ENCODE assay signal across 11 cellular contexts in the genomic region with DNA sequence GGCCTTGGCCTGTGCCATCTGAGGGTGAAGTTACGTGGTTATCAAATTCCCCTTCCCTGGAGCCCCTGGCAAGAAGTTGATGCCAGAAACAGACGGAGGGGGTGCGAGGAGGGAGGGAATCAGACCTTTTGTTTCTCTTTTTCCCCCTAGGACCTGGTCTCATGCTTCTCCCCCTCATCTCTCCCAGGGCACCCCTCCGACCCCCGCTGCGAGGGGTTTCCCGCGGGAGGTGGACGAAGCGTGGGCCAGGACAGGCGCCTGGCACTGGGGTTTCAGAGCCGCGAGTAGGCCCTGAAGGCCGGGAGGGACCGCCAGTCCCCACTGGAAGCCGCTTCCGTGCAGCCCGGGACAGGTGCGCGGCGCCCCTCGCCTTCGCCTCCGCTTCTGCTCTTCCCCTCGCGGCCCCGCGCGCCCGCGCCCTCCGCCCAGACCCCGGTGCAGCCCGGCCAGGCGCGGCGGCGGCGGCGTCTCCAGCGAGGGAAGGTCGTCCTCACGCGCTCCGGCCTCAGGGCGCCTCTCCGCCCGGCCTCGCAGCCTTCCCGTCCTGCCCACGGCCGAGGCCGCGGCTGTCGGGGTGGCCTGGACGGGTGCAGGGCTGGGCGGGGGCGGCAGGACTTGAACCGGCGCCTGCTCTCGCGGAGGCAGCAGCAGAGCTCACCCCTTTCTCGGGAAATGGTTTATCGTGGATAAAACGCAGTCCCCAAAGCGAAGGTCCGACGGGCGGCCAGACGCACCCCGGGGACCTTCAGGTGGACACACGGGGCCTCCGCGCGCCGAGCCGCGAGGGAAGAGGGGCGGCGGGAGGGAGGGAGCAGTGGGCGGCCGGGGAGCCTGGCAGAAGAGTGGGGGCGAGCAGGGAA. TPM values are rescaled to one million over a fixed set of nuclear protein-coding genes. Genes with fewer than 3 reads are reported as not detected.
A peak's percentile ranks its signal among the peaks of the same experiment; 100 is the strongest.
DNase-seq lines count a peak whose midpoint lies in the region; ATAC-seq and TF ChIP-seq lines count a peak whose summit lies in the region.
"Had no signal": no experiment of that assay in that cellular context is flagged by ENCODE, and none has a peak within 500 bp of the region (broad histone marks: within the 10 kb centered on the region; RNA-seq: fewer than 3 reads in every experiment).

No MANE protein-coding gene starts in this region.

- peak overlapping the region; percentile 42 to 58 for H3K4me3 Mint-ChIP-seq in stimulated activated naive CD8-positive, alpha-beta T cell treated with anti-CD3 and anti-CD28 coated beads, Interleukin-15, amount 100 ng/mL, for 72 hours
- H3K4me3 Mint-ChIP-seq: activated B cell treated with CpG ODN at 0.5 μM for 24 hours had no signal

- WGBS in right lobe of liver (ENCODE audit: insufficient coverage, low coverage, low lambda C conversion rate, missing lambda C conversion rate), result 1% methylated on average over 18 of the region's 83 CpGs

- peak; percentile 67 to 84 (median 70) for ATAC-seq in right lobe of liver
- peak; percentile 64 for ATAC-seq in stimulated activated naive CD8-positive, alpha-beta T cell treated with anti-CD3 and anti-CD28 coated beads, Interleukin-15, amount 100 ng/mL, for 72 hours

- no peaks in the 10 kb centered on the region for H3K36me3 ChIP-seq in right lobe of liver

- peak; percentile 7 for TF ChIP-seq POLR2A in right lobe of liver (IDR thresholded peaks at IDR 0.05)

- peaks cover 0 to 5% (median 0%) of the 10 kb centered on the region in 4 donors for H3K4me1 ChIP-seq in right lobe of liver

- no peak for DNase-seq in RWPE1 (ENCODE audit: low spot score)
- DNase-seq in coronary artery (ENCODE audit: low spot score), result no peak
- no peak for DNase-seq in right lobe of liver
- no peak for DNase-seq in stimulated activated naive CD8-positive, alpha-beta T cell treated with anti-CD3 and anti-CD28 coated beads, Interleukin-15, amount 100 ng/mL, for 72 hours
- DNase-seq in H4 (ENCODE audit: low spot score), result no peak
- no peak for DNase-seq in globus pallidus (ENCODE audit: low spot score)
- DNase-seq in HT-29 (ENCODE audit: low spot score), result no peak
- DNase-seq: activated B cell treated with CpG ODN at 0.5 μM for 24 hours; GF-D8; Karpas-422; stimulated activated naive CD4-positive, alpha-beta T cell had no signal

- peak overlapping the region; percentile 57 for H3K27ac ChIP-seq in RWPE1
- peak overlapping the region in 1 of 2 donors; percentile 20 for H3K27ac ChIP-seq in coronary artery
- H3K27ac ChIP-seq in right lobe of liver, result peak overlapping the region in 2 of 3 donors; percentile 55 to 79

- H3K4me3 ChIP-seq in coronary artery (peak overlapping the region; percentile 63), right lobe of liver (peak overlapping the region; percentile 23 to 63 (median 60))

- peaks cover 8 to 13% of the 10 kb centered on the region in 2 donors for H3K9me3 Mint-ChIP-seq in stimulated activated naive CD8-positive, alpha-beta T cell treated with anti-CD3 and anti-CD28 coated beads, Interleukin-15, amount 100 ng/mL, for 72 hours

- peaks cover 13% of the 10 kb centered on the region for H3K4me1 Mint-ChIP-seq in stimulated activated naive CD8-positive, alpha-beta T cell treated with anti-CD3 and anti-CD28 coated beads, Interleukin-15, amount 100 ng/mL, for 72 hours
- H3K4me1 Mint-ChIP-seq: activated B cell treated with CpG ODN at 0.5 μM for 24 hours had no signal

- intact Hi-C loops in right lobe of liver (cut with DNase I), result no loop called here

- H3K27ac Mint-ChIP-seq in stimulated activated naive CD8-positive, alpha-beta T cell treated with anti-CD3 and anti-CD28 coated beads, Interleukin-15, amount 100 ng/mL, for 72 hours, result no peak overlapping the region
- H3K27ac Mint-ChIP-seq: activated B cell treated with CpG ODN at 0.5 μM for 24 hours had no signal

- no peaks in the 10 kb centered on the region for H3K9me3 ChIP-seq in right lobe of liver

- no peaks in the 10 kb centered on the region for H3K27me3 ChIP-seq in right lobe of liver

- H3K27me3 Mint-ChIP-seq in stimulated activated naive CD8-positive, alpha-beta T cell treated with anti-CD3 and anti-CD28 coated beads, Interleukin-15, amount 100 ng/mL, for 72 hours, result peaks cover 44% of the 10 kb centered on the region

- POLR2A ChIA-PET in RWPE1 (lab: Yijun Ruan, JAX; ENCODE audit: low non-redundant PET), result no interaction called here

- TF ChIP-seq CTCF in RWPE1 (conservative IDR thresholded peaks at IDR 0.05; ENCODE audit: low read depth) (no peak), coronary artery (IDR thresholded peaks at IDR 0.05) (no peak), right lobe of liver (IDR thresholded peaks at IDR 0.05) (no peak)

- CTCF ChIA-PET in RWPE1 (lab: Yijun Ruan, JAX), result no interaction called here

RNA-seq across cellular contexts. Expression of a gene that starts 31.5 kb away (rescaled TPM):
- 10 to 100 TPM; 14.6 to 34.7 (median 24.2) TPM for total RNA-seq in right lobe of liver
- total RNA-seq in H4 (2014; rRNA removed; shearing (Covaris generic)), result 0.25 TPM in 1 of 2 replicates, not detected in the other
- 3.0 and 4.2 TPM in 2 replicates for total RNA-seq in HT-29 (2014; rRNA removed; shearing (Covaris generic))
